Comparison of ENCODE assay signal across 11 cellular contexts in genomic region chr2:127400897-127401756, GRCh38. TPM values are rescaled to one million over a fixed set of nuclear protein-coding genes. Genes with fewer than 3 reads are reported as not detected.
DNase-seq lines count a peak whose midpoint lies in the region; ATAC-seq and TF ChIP-seq lines count a peak whose summit lies in the region.
"Had no signal": no experiment of that assay in that cellular context is flagged by ENCODE, and none has a peak within 500 bp of the region (broad histone marks: within the 10 kb centered on the region; RNA-seq: fewer than 3 reads in every experiment).

No MANE protein-coding gene starts in this region.

- H3T11ph ChIP-seq in H9 (ENCODE audit: low read length) = no peak overlapping the region

- no peaks in the 10 kb centered on the region for H3K9me2 ChIP-seq in PC-3 (replicated peaks; ENCODE audit: low read length)

- H3K23ac ChIP-seq in H9 (ENCODE audit: insufficient read length, low read depth, low read length) = no peak overlapping the region

- no peaks in the 10 kb centered on the region for H3K36me3 ChIP-seq in PC-3 (ENCODE audit: low read depth, low read length)
- H3K36me3 ChIP-seq: ascending aorta had no signal

- no peaks in the 10 kb centered on the region; the same call in 1 of the 2 replicates for H3K27me3 Mint-ChIP-seq in H9 (ENCODE audit: low read depth)
- H3K27me3 Mint-ChIP-seq: stimulated activated naive B cell treated with anti-CD40 and anti-IgM and Interleukin-4, amounts not matched to agents 10 μg/mL and 1 μg/mL and 100 μg/mL, for 72 hours had no signal

- H3K27me3 ChIP-seq in H9 (ENCODE audit: insufficient read depth, low read length) (no peaks in the 10 kb centered on the region), PC-3 (ENCODE audit: low read length) (no peaks in the 10 kb centered on the region)
- H3K27me3 ChIP-seq: ascending aorta had no signal

- DNase-seq in H9 (peak; percentile 52), PC-3 (peak; percentile 84), fibroblast of pulmonary artery (ENCODE audit: low read depth) (peak; percentile 44), sciatic nerve (ENCODE audit: low spot score) (no peak), HUDEP-2 (lab: John Stamatoyannopoulos, UW; ENCODE audit: unreplicated experiment in 76 of 76) (no peak), GM19240 (ENCODE audit: insufficient read length, low spot score) (no peak), NCI-H2029 (lab: John Stamatoyannopoulos, UW) (no peak)
- DNase-seq: NCI-H524; stimulated activated naive B cell treated with anti-CD40 and anti-IgM and Interleukin-4, amounts not matched to agents 10 μg/mL and 1 μg/mL and 100 μg/mL, for 72 hours had no signal

- H3K9me3 ChIP-seq in H9 (ENCODE audit: control insufficient read depth, low read depth, low read length) (no peaks in the 10 kb centered on the region), PC-3 (ENCODE audit: low read length) (no peaks in the 10 kb centered on the region)
- H3K9me3 ChIP-seq: ascending aorta had no signal

- ATAC-seq in PC-3 (peak; percentile 55), sciatic nerve (peak; percentile 60)

- no peak overlapping the region for H3K9ac ChIP-seq in H9 (ENCODE audit: extremely low read depth, insufficient read length, low read length)
- H3K9ac ChIP-seq in PC-3 (ENCODE audit: low read length) = peak overlapping the region; percentile 31; the same call in 1 of the 2 replicates

- H4K91ac ChIP-seq in H9 (ENCODE audit: insufficient read length, low read depth, low read length) = no peak overlapping the region

- H3K79me2 ChIP-seq in H9 (ENCODE audit: insufficient read depth, low read length) (no peaks in the 10 kb centered on the region), PC-3 (ENCODE audit: low read length) (no peaks in the 10 kb centered on the region)

- no peak overlapping the region for H3K27ac ChIP-seq in H9 (ENCODE audit: insufficient read length, low read depth, low read length)
- peak overlapping the region; percentile 83 for H3K27ac ChIP-seq in PC-3 (ENCODE audit: low read length)
- H3K27ac ChIP-seq: ascending aorta had no signal

- no peaks in the 10 kb centered on the region for H4K20me1 ChIP-seq in H9 (ENCODE audit: control insufficient read depth, insufficient read depth, insufficient read length)
- H4K20me1 ChIP-seq in PC-3 (ENCODE audit: low read length) = no peaks in the 10 kb centered on the region

- H3K4ac ChIP-seq in H9 (ENCODE audit: low read depth, low read length) = no peak overlapping the region

- no peaks in the 10 kb centered on the region for H3K79me1 ChIP-seq in H9 (ENCODE audit: insufficient read depth, low read depth, low read length, poor library complexity, severe bottlenecking)

- no peak overlapping the region for H2AK5ac ChIP-seq in H9 (ENCODE audit: insufficient read length, low read length)

- intact Hi-C loops in PC-3 (cut with micrococcal nuclease) (no loop called here), sciatic nerve (cut with DNase I) (no loop called here)

- H2BK120ac ChIP-seq in H9 (ENCODE audit: low read depth, low read length, poor library complexity, severe bottlenecking) = no peak overlapping the region

- POLR2A ChIA-PET in PC-3 (lab: Charles Lee; ENCODE audit: unreplicated experiment) = no interaction called here

- CTCF ChIA-PET in PC-3 (lab: Charles Lee) = no interaction called here

- no TSS peak for BruUV-seq in PC-3 (replicated peaks; lab: Mats Ljungman, UMichigan)

- peak overlapping the region in 1 of 3 experiments; percentile 54; a peak in 1 of 7 replicates for H3K27ac Mint-ChIP-seq in H9
- H3K27ac Mint-ChIP-seq: stimulated activated naive B cell treated with anti-CD40 and anti-IgM and Interleukin-4, amounts not matched to agents 10 μg/mL and 1 μg/mL and 100 μg/mL, for 72 hours had no signal

- H4K8ac ChIP-seq in H9 (replicated peaks; ENCODE audit: insufficient read length, low read depth, low read length) = no peak overlapping the region

- no peaks in the 10 kb centered on the region for H3K9me3 Mint-ChIP-seq in H9
- H3K9me3 Mint-ChIP-seq: stimulated activated naive B cell treated with anti-CD40 and anti-IgM and Interleukin-4, amounts not matched to agents 10 μg/mL and 1 μg/mL and 100 μg/mL, for 72 hours had no signal

- H3K23me2 ChIP-seq in H9 (ENCODE audit: insufficient read length, low read depth, low read length, poor library complexity, severe bottlenecking) = no peaks in the 10 kb centered on the region

- H2BK5ac ChIP-seq in H9 (ENCODE audit: insufficient read length, low read length) = no peak overlapping the region

- WGBS in H9 (ENCODE audit: extremely low coverage, insufficient read length, low lambda C conversion rate) = no CpG with 5 or more reads among the region's 39 CpGs

- H3K18ac ChIP-seq in H9 (ENCODE audit: insufficient read length, low read depth, low read length) = no peak overlapping the region

- no peak overlapping the region for H4K5ac ChIP-seq in H9 (ENCODE audit: insufficient read length, low read depth, low read length)

- H3K4me2 ChIP-seq in H9 (ENCODE audit: insufficient read depth, insufficient read length, low read length) = no peak overlapping the region
- peak overlapping the region; percentile 61 for H3K4me2 ChIP-seq in PC-3 (ENCODE audit: low read length)

- peaks cover 14 to 16% of the 10 kb centered on the region in 2 experiments; a peak in 2 of 4 replicates for H3K4me1 Mint-ChIP-seq in H9

- no peaks in the 10 kb centered on the region; a peak in 1 of 7 replicates for H3K36me3 Mint-ChIP-seq in H9 (ENCODE audit: insufficient read depth in 1 of 3, low read depth in 3 of 3)

- peak overlapping the region; percentile 12; the same call in 1 of the 2 replicates for H3K4me3 ChIP-seq in PC-3 (ENCODE audit: low read length)
- no peak overlapping the region for H3K4me3 ChIP-seq in fibroblast of pulmonary artery (replicated peaks; ENCODE audit: low read depth, low read length)
- H3K4me3 ChIP-seq: ascending aorta had no signal

- TF ChIP-seq CTCF in H9 (conservative IDR thresholded peaks at IDR 0.05) = no peak
- TF ChIP-seq CTCF in PC-3 (conservative IDR thresholded peaks at IDR 0.05; ENCODE audit: low read depth, low read length) = no peak
- TF ChIP-seq CTCF in fibroblast of pulmonary artery (IDR thresholded peaks at IDR 0.05; ENCODE audit: low read length, missing control alignments) = no peak

- H2AFZ ChIP-seq in H9 (ENCODE audit: low read length) (no peak overlapping the region), PC-3 (ENCODE audit: low read length) (peak overlapping the region; percentile 49)

- H2BK15ac ChIP-seq in H9 (ENCODE audit: low read depth, low read length) = no peak overlapping the region

- H3K4me1 ChIP-seq in H9 (ENCODE audit: insufficient read depth, low read length) = no peaks in the 10 kb centered on the region; the same call in 1 of the 2 replicates
- H3K4me1 ChIP-seq in PC-3 (ENCODE audit: insufficient read depth, low read length) = peaks cover 33% of the 10 kb centered on the region

- peak overlapping the region; percentile 12; the same call in 1 of the 2 replicates for H3K14ac ChIP-seq in H9 (ENCODE audit: insufficient read depth, low read length)

- H3K4me3 Mint-ChIP-seq in H9 = no peak overlapping the region
- H3K4me3 Mint-ChIP-seq: stimulated activated naive B cell treated with anti-CD40 and anti-IgM and Interleukin-4, amounts not matched to agents 10 μg/mL and 1 μg/mL and 100 μg/mL, for 72 hours had no signal

- H3K56ac ChIP-seq in H9 (ENCODE audit: insufficient read length, low read depth, low read length) = no peak overlapping the region

- no peak overlapping the region for H2BK20ac ChIP-seq in H9 (ENCODE audit: low read depth, low read length, poor library complexity, severe bottlenecking)

- no peaks in the 10 kb centered on the region for H3F3A ChIP-seq in PC-3 (ENCODE audit: low read length, unreplicated experiment)

- H2BK12ac ChIP-seq in H9 (ENCODE audit: insufficient read length, low read depth, low read length) = no peak overlapping the region

RNA-seq across cellular contexts. Expression of gene MAP3K2, which starts 13.4 kb away (rescaled TPM):
- 25.8 and 26.8 TPM in 2 replicates for total RNA-seq in H9 (2021)
- 54.6 and 64.7 TPM in 2 replicates for total RNA-seq in PC-3 (2014; rRNA removed)
- total RNA-seq in sciatic nerve = 62.0 TPM

RNA-seq across cellular contexts. Expression of gene PROC, which starts 17.1 kb away (rescaled TPM):
- total RNA-seq in H9 (2021) (0.37 and 0.61 TPM in 2 replicates), PC-3 (2014; rRNA removed) (0.35 and 0.58 TPM in 2 replicates), sciatic nerve (not detected)
- total RNA-seq: ascending aorta, pulmonary artery endothelial cell had no signal

Comparison
In these comparisons a context has a peak if more than half of its experiments do, and no peak if none do; other contexts are left out.
1. DNase-seq: peak in H9 (single experiment), PC-3 (single experiment) and fibroblast of pulmonary artery (single experiment); none in sciatic nerve (single experiment), HUDEP-2 (0 of 76), GM19240 (single experiment) and NCI-H2029 (single experiment).